In the genomic region with DNA sequence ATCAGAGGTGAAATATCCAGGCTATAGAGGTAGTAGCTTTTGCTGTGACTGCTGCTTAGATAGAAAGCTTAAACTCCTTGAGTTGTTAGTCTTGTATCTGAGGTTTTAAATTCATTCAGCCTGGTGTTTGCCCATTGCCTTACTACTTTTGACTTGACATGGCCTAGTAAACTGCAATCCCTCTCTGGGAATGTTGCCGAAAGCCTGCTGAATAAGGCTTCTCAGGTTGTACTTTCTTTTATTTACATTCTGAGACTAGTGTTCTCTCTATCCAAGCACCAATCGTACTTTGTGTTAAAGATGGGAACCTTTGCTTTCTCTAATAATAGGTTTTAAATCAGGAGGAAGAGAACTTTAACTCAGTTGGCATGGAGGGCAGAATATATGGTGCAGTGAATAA, we compare ENCODE assay signal across 29 cellular contexts.
"Had no signal": no experiment of that assay in that cellular context is flagged by ENCODE, and none has a peak within 500 bp of the region (broad histone marks: within the 10 kb centered on the region; RNA-seq: fewer than 3 reads in every experiment).

No MANE protein-coding gene starts in this region.

- H3K4me1 Mint-ChIP-seq: activated CD4-positive, alpha-beta T cell treated with anti-CD3 and anti-CD28 coated beads for 36 hours; activated T-helper 17 cell treated with anti-CD3 and anti-CD28 coated beads, Interleukin-2, amount 50 U/mL, for 72 hours; mesothelial cell of epicardium had no signal

- H3K9me3 Mint-ChIP-seq: activated B cell treated with CpG ODN at 0.5 μM for 24 hours; activated T-cell treated with anti-CD3 and anti-CD28 coated beads, Interleukin-2, amount 50 U/mL, for 24 hours; activated T-helper 17 cell treated with anti-CD3 and anti-CD28 coated beads, Interleukin-2, amount 50 U/mL, for 72 hours; mesothelial cell of epicardium; stimulated activated memory B cell treated with anti-CD40 and anti-IgM and Interleukin-4, amounts not matched to agents 10 μg/mL and 1 μg/mL and 100 μg/mL, for 72 hours had no signal

- ATAC-seq: activated CD4-positive, alpha-beta T cell treated with anti-CD3 and anti-CD28 coated beads for 36 hours; activated T-helper 17 cell treated with anti-CD3 and anti-CD28 coated beads, Interleukin-2, amount 50 U/mL, for 72 hours; gastrocnemius medialis; naive thymus-derived CD8-positive, alpha-beta T cell; sciatic nerve; stimulated activated memory B cell treated with anti-CD40 and anti-IgM and Interleukin-4, amounts not matched to agents 10 μg/mL and 1 μg/mL and 100 μg/mL, for 72 hours had no signal

- H3K27ac Mint-ChIP-seq: activated B cell treated with CpG ODN at 0.5 μM for 24 hours; activated CD4-positive, alpha-beta T cell treated with anti-CD3 and anti-CD28 coated beads for 36 hours; activated naive CD8-positive, alpha-beta T cell; activated T-cell treated with anti-CD3 and anti-CD28 coated beads, Interleukin-2, amount 50 U/mL, for 24 hours; activated T-helper 17 cell treated with anti-CD3 and anti-CD28 coated beads, Interleukin-2, amount 50 U/mL, for 72 hours; mesothelial cell of epicardium; naive thymus-derived CD8-positive, alpha-beta T cell; stimulated activated memory B cell treated with anti-CD40 and anti-IgM and Interleukin-4, amounts not matched to agents 10 μg/mL and 1 μg/mL and 100 μg/mL, for 72 hours had no signal

- H3K4me3 Mint-ChIP-seq: activated B cell treated with CpG ODN at 0.5 μM for 24 hours; activated CD4-positive, alpha-beta T cell treated with anti-CD3 and anti-CD28 coated beads for 36 hours; activated naive CD8-positive, alpha-beta T cell; activated T-cell treated with anti-CD3 and anti-CD28 coated beads, Interleukin-2, amount 50 U/mL, for 24 hours; activated T-helper 17 cell treated with anti-CD3 and anti-CD28 coated beads, Interleukin-2, amount 50 U/mL, for 72 hours; mesothelial cell of epicardium; naive thymus-derived CD8-positive, alpha-beta T cell; stimulated activated memory B cell treated with anti-CD40 and anti-IgM and Interleukin-4, amounts not matched to agents 10 μg/mL and 1 μg/mL and 100 μg/mL, for 72 hours had no signal

- H3K27ac ChIP-seq: adrenal gland, ascending aorta, gastrocnemius medialis, left ventricle myocardium inferior, neutrophil, testis, vagina had no signal

- H3K36me3 Mint-ChIP-seq: activated naive CD8-positive, alpha-beta T cell; mesothelial cell of epicardium; naive thymus-derived CD8-positive, alpha-beta T cell; stimulated activated memory B cell treated with anti-CD40 and anti-IgM and Interleukin-4, amounts not matched to agents 10 μg/mL and 1 μg/mL and 100 μg/mL, for 72 hours had no signal

- H3K36me3 ChIP-seq: adrenal gland, ascending aorta, gastrocnemius medialis, left ventricle myocardium inferior, neutrophil, vagina had no signal

- H3K27me3 Mint-ChIP-seq: activated B cell treated with CpG ODN at 0.5 μM for 24 hours; activated CD4-positive, alpha-beta T cell treated with anti-CD3 and anti-CD28 coated beads for 36 hours; activated naive CD8-positive, alpha-beta T cell; activated T-cell treated with anti-CD3 and anti-CD28 coated beads, Interleukin-2, amount 50 U/mL, for 24 hours; activated T-helper 17 cell treated with anti-CD3 and anti-CD28 coated beads, Interleukin-2, amount 50 U/mL, for 72 hours; naive thymus-derived CD8-positive, alpha-beta T cell; stimulated activated memory B cell treated with anti-CD40 and anti-IgM and Interleukin-4, amounts not matched to agents 10 μg/mL and 1 μg/mL and 100 μg/mL, for 72 hours had no signal

- H3K4me3 ChIP-seq: adrenal gland, ascending aorta, gastrocnemius medialis, left ventricle myocardium inferior, smooth muscle cell, testis, vagina had no signal

- H3K27me3 ChIP-seq: adrenal gland, ascending aorta, gastrocnemius medialis, neutrophil, testis, vagina had no signal

- H3K4me1 ChIP-seq: adrenal gland, ascending aorta, gastrocnemius medialis, testis, vagina had no signal

- H3K4me2 ChIP-seq: smooth muscle cell had no signal

- DNase-seq: activated B cell treated with CpG ODN at 0.5 μM for 24 hours; activated CD4-positive, alpha-beta T cell treated with anti-CD3 and anti-CD28 coated beads for 36 hours; activated CD4-positive, alpha-beta T cell treated with anti-CD3 and anti-CD28 coated beads, Interleukin-2, amount 50 U/mL, for 4 hours; activated CD8-positive, alpha-beta memory T cell treated with anti-CD3 and anti-CD28 coated beads for 24 hours; activated CD8-positive, alpha-beta memory T cell treated with anti-CD3 and anti-CD28 coated beads, Interleukin-2, amount 50 U/mL, for 4 hours; activated naive CD4-positive, alpha-beta T cell; activated T-cell treated with anti-CD3 and anti-CD28 coated beads, Interleukin-2, amount 50 U/mL, for 24 hours; adrenal gland; central memory CD4-positive, alpha-beta T cell; dermis blood vessel endothelial cell; effector CD8-positive, alpha-beta T cell; erythroblast; gastrocnemius medialis; head of caudate nucleus; hypothalamus; left ventricle myocardium inferior; naive thymus-derived CD8-positive, alpha-beta T cell; stimulated activated CD4-positive, alpha-beta T cell treated with anti-CD3 and anti-CD28 coated beads, Interleukin-15, amount 100 ng/mL, for 24 hours; testis; trophoblast cell had no signal

- H3K9me3 ChIP-seq: adrenal gland, ascending aorta, gastrocnemius medialis, left ventricle myocardium inferior, neutrophil, testis, vagina had no signal
